Comparison of ENCODE assay signal across 36 cellular contexts in genomic region chrY:15650056-15650455, GRCh38.
DNase-seq lines count a peak whose midpoint lies in the region; FAIRE-seq and TF ChIP-seq lines count a peak whose summit lies in the region.
"Had no signal": no experiment of that assay in that cellular context is flagged by ENCODE, and none has a peak within 500 bp of the region (broad histone marks: within the 10 kb centered on the region; RNA-seq: fewer than 3 reads in every experiment).

No MANE protein-coding gene starts in this region.

- intact Hi-C loops in CD4-positive, alpha-beta memory T cell (cut with micrococcal nuclease) = no loop called here

- H3K4me3 Mint-ChIP-seq in CD4-positive, alpha-beta memory T cell = no peak overlapping the region
- H3K4me3 Mint-ChIP-seq: B cell; CD14-positive monocyte; CD4-positive, alpha-beta T cell; CD4-positive, CD25-positive, alpha-beta regulatory T cell; CD8-positive, alpha-beta memory T cell; CD8-positive, alpha-beta T cell had no signal

- FAIRE-seq in bronchial epithelial cell (lab: Jason Lieb, UNC) = no peak
- FAIRE-seq: A204.1, A549, D721Med had no signal

- H3K27ac ChIP-seq in epithelial cell of prostate = peak overlapping the region; percentile 31
- no peak overlapping the region for H3K27ac ChIP-seq in CD4-positive, alpha-beta memory T cell (ENCODE audit: low read depth, low read length)
- H3K27ac ChIP-seq: 22Rv1; A549; BLaER1; BLaER1 treated with 17β-estradiol and CSF1 and Interleukin-3, amounts not matched to agents 10 nM and 100 nM; C4-2B had no signal

- CTCF ChIA-PET in CD4-positive, alpha-beta memory T cell (lab: Charles Lee; ENCODE audit: partially characterized antibody) = no interaction called here

- no peaks in the 10 kb centered on the region for H3K27me3 Mint-ChIP-seq in CD4-positive, alpha-beta memory T cell
- H3K27me3 Mint-ChIP-seq: B cell; CD4-positive, alpha-beta T cell; CD4-positive, CD25-positive, alpha-beta regulatory T cell; CD8-positive, alpha-beta memory T cell had no signal

- POLR2A ChIA-PET in CD4-positive, alpha-beta memory T cell (lab: Charles Lee; ENCODE audit: partially characterized antibody) = no interaction called here

- peak; percentile 78 for DNase-seq in bronchial epithelial cell (ENCODE audit: low read depth)
- peak; percentile 69 for DNase-seq in epithelial cell of esophagus (ENCODE audit: low read depth)
- DNase-seq in epithelial cell of prostate (ENCODE audit: low read depth, low spot score) = no peak
- DNase-seq in renal cortical epithelial cell (ENCODE audit: low read depth) = peak; percentile 10
- DNase-seq in pons (ENCODE audit: low spot score) = no peak
- no peak for DNase-seq in retina
- no peak for DNase-seq in CD4-positive, alpha-beta memory T cell
- no peak for DNase-seq in stimulated activated naive CD4-positive, alpha-beta T cell (lab: John Stamatoyannopoulos, UW)
- DNase-seq: 8988T; ACHN; AML-193; BE2C; C1 segment of cervical spinal cord; Caco-2; Calu3; CD4-positive, alpha-beta T cell; CD4-positive, CD25-positive, alpha-beta regulatory T cell; CD8-positive, alpha-beta memory T cell; CD8-positive, alpha-beta T cell; COR-L47; DMS 273 treated with DMSO at 0.1 percent for 48 hours; DMS153; DMS53; DMS79; DMS79 treated with DMSO at 0.1 percent for 48 hours; DND-41; EL had no signal

- no peaks in the 10 kb centered on the region for H3K9me3 Mint-ChIP-seq in CD4-positive, alpha-beta memory T cell
- H3K9me3 Mint-ChIP-seq: CD4-positive, alpha-beta T cell; CD4-positive, CD25-positive, alpha-beta regulatory T cell; CD8-positive, alpha-beta memory T cell; CD8-positive, alpha-beta T cell had no signal

- H3K36me3 Mint-ChIP-seq in CD4-positive, alpha-beta memory T cell = no peaks in the 10 kb centered on the region
- H3K36me3 Mint-ChIP-seq: CD14-positive monocyte; CD4-positive, CD25-positive, alpha-beta regulatory T cell; CD8-positive, alpha-beta memory T cell; CD8-positive, alpha-beta T cell had no signal

- TF ChIP-seq CTCF in bronchial epithelial cell (IDR thresholded peaks at IDR 0.05; ENCODE audit: insufficient read depth, low read length, severe bottlenecking) = no peak
- no peak for TF ChIP-seq CTCF in epithelial cell of esophagus (IDR thresholded peaks at IDR 0.05; ENCODE audit: insufficient read depth, low read depth, low read length, missing control alignments)

- H3K4me1 ChIP-seq in CD4-positive, alpha-beta memory T cell (ENCODE audit: insufficient read depth, low read length) = no peaks in the 10 kb centered on the region
- H3K4me1 ChIP-seq: A549; BE2C; BLaER1; BLaER1 treated with 17β-estradiol and CSF1 and Interleukin-3, amounts not matched to agents 10 nM and 100 nM; Caco-2 had no signal

- H3K4me3 ChIP-seq in bronchial epithelial cell (ENCODE audit: low read depth, low read length) = no peak overlapping the region
- no peak overlapping the region for H3K4me3 ChIP-seq in epithelial cell of esophagus (ENCODE audit: low read length)
- H3K4me3 ChIP-seq in CD4-positive, alpha-beta memory T cell (ENCODE audit: low read length in 2 of 2) = no peak overlapping the region
- H3K4me3 ChIP-seq: A549; BLaER1; BLaER1 treated with 17β-estradiol and CSF1 and Interleukin-3, amounts not matched to agents 10 nM and 100 nM had no signal

- no peaks in the 10 kb centered on the region for H3K36me3 ChIP-seq in bronchial epithelial cell (ENCODE audit: control insufficient read depth, insufficient read depth, low read length)
- H3K36me3 ChIP-seq in CD4-positive, alpha-beta memory T cell (ENCODE audit: insufficient read depth, low read length) = no peaks in the 10 kb centered on the region
- H3K36me3 ChIP-seq: BE2C; BLaER1; BLaER1 treated with 17β-estradiol and CSF1 and Interleukin-3, amounts not matched to agents 10 nM and 100 nM had no signal

- H3K27ac Mint-ChIP-seq in CD4-positive, alpha-beta memory T cell = no peak overlapping the region
- H3K27ac Mint-ChIP-seq: B cell; CD14-positive monocyte; CD4-positive, alpha-beta T cell; CD4-positive, CD25-positive, alpha-beta regulatory T cell; CD8-positive, alpha-beta memory T cell; CD8-positive, alpha-beta T cell had no signal

- H3K27me3 ChIP-seq in bronchial epithelial cell (ENCODE audit: control insufficient read depth, insufficient read depth, low read length) = no peaks in the 10 kb centered on the region
- H3K27me3 ChIP-seq in CD4-positive, alpha-beta memory T cell (ENCODE audit: insufficient read depth, low read length) = no peaks in the 10 kb centered on the region
- H3K27me3 ChIP-seq: BE2C; BLaER1; BLaER1 treated with 17β-estradiol and CSF1 and Interleukin-3, amounts not matched to agents 10 nM and 100 nM had no signal

- H3K9me3 ChIP-seq in CD4-positive, alpha-beta memory T cell (ENCODE audit: control insufficient read depth in 1 of 2, low read length in 2 of 2) = no peaks in the 10 kb centered on the region
- H3K9me3 ChIP-seq: A549; BE2C; BLaER1; BLaER1 treated with 17β-estradiol and CSF1 and Interleukin-3, amounts not matched to agents 10 nM and 100 nM; Caco-2 had no signal

- no peaks in the 10 kb centered on the region for H3K4me1 Mint-ChIP-seq in CD4-positive, alpha-beta memory T cell
- H3K4me1 Mint-ChIP-seq: B cell; CD14-positive monocyte; CD4-positive, CD25-positive, alpha-beta regulatory T cell; CD8-positive, alpha-beta memory T cell had no signal

Comparison
In these comparisons a context has a peak if more than half of its experiments do, and no peak if none do; other contexts are left out.
1. DNase-seq: peak in bronchial epithelial cell (single experiment), epithelial cell of esophagus (single experiment) and renal cortical epithelial cell (single experiment); none in epithelial cell of prostate (single experiment), pons (single experiment), retina (single experiment), CD4-positive, alpha-beta memory T cell (0 of 5) and stimulated activated naive CD4-positive, alpha-beta T cell (0 of 6).